In the genomic region with DNA sequence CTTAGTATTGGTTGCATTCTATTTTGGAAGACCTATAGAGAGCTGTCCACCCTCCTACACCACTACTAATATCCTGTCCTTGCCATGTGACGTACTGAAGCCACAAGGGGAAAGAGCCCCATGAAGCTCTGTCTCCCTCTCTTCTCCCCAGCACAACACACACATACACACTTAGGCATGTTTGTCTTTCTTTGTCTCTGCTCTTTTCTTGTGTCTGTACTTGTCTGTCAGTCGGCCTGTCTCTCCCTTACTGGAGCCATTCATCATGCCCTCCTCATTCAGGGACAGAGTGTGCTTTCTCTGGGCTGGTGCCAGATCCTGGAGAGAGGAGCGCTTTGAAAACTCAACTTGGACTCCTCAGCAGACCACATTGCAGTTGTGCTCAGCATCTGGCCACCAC, we compare ENCODE assay signal across 10 cellular contexts. TPM values are rescaled to one million over a fixed set of nuclear protein-coding genes. Genes with fewer than 3 reads are reported as not detected.
DNase-seq lines count a peak whose midpoint lies in the region; ATAC-seq, FAIRE-seq and TF ChIP-seq lines count a peak whose summit lies in the region.
"Had no signal": no experiment of that assay in that cellular context is flagged by ENCODE, and none has a peak within 500 bp of the region (broad histone marks: within the 10 kb centered on the region; RNA-seq: fewer than 3 reads in every experiment).

No MANE protein-coding gene starts in this region.

- peak overlapping the region; percentile 1 for H3K4me3 Mint-ChIP-seq in activated T-cell treated with anti-CD3 and anti-CD28 coated beads, Interleukin-2, amount 50 U/mL, for 24 hours

- H3K4me1 Mint-ChIP-seq in activated T-cell treated with anti-CD3 and anti-CD28 coated beads, Interleukin-2, amount 50 U/mL, for 24 hours (ENCODE audit: low read depth): peaks cover 96% of the 10 kb centered on the region

- ATAC-seq in right lobe of liver (peak; percentile 47 to 70 (median 57)), GM18870 (IDR thresholded peaks at IDR 0.05; ENCODE audit: unreplicated experiment) (no peak)

- peaks cover 0 to 68% (median 8%) of the 10 kb centered on the region in 4 donors for H3K4me1 ChIP-seq in right lobe of liver

- H3K27me3 ChIP-seq in right lobe of liver: no peaks in the 10 kb centered on the region

- WGBS in right lobe of liver (ENCODE audit: insufficient coverage, low coverage, low lambda C conversion rate, missing lambda C conversion rate): 47% methylated on average over 3 of the region's 3 CpGs

- H3K36me3 Mint-ChIP-seq in activated T-cell treated with anti-CD3 and anti-CD28 coated beads, Interleukin-2, amount 50 U/mL, for 24 hours (ENCODE audit: low read depth): peaks cover 53% of the 10 kb centered on the region

- H3K36me3 ChIP-seq in right lobe of liver: peaks cover 0 to 6% (median 1%) of the 10 kb centered on the region in 4 donors

- FAIRE-seq in urothelium cell line (lab: Jason Lieb, UNC): no peak

- no peaks in the 10 kb centered on the region for H3K9me3 Mint-ChIP-seq in activated T-cell treated with anti-CD3 and anti-CD28 coated beads, Interleukin-2, amount 50 U/mL, for 24 hours

- intact Hi-C loops in right lobe of liver (cut with DNase I): no loop called here

- no peaks in the 10 kb centered on the region for H3K27me3 Mint-ChIP-seq in activated T-cell treated with anti-CD3 and anti-CD28 coated beads, Interleukin-2, amount 50 U/mL, for 24 hours

- no peaks in the 10 kb centered on the region for H3K9me3 ChIP-seq in right lobe of liver

- TF ChIP-seq POLR2A in right lobe of liver (IDR thresholded peaks at IDR 0.05): no peak

- H3K27ac Mint-ChIP-seq in activated T-cell treated with anti-CD3 and anti-CD28 coated beads, Interleukin-2, amount 50 U/mL, for 24 hours: peak overlapping the region; percentile 90

- DNase-seq in activated T-cell treated with anti-CD3 and anti-CD28 coated beads, Interleukin-2, amount 50 U/mL, for 24 hours: no peak
- DNase-seq in activated T-cell treated with anti-CD3 and anti-CD28 coated beads, Interleukin-2, amount 50 U/mL, for 1 hour: no peak
- DNase-seq in cardiac fibroblast (ENCODE audit: low read depth in 2 of 2) (peak; percentile 68 to 87), right lobe of liver (peak in 1 of 3 donors; percentile 70), urothelium cell line (ENCODE audit: low spot score) (peak; percentile 26), NCI-H524 (lab: John Stamatoyannopoulos, UW) (no peak), H4 (ENCODE audit: low spot score) (no peak)
- DNase-seq: RPMI8226 had no signal

- peak overlapping the region in 1 of 3 donors; percentile 58 for H3K27ac ChIP-seq in right lobe of liver
- H3K27ac ChIP-seq: C4-2B had no signal

- no peak for TF ChIP-seq CTCF in cardiac fibroblast (IDR thresholded peaks at IDR 0.05; ENCODE audit: low read depth, low read length)
- no peak for TF ChIP-seq CTCF in right lobe of liver (IDR thresholded peaks at IDR 0.05)

- H3K4me3 ChIP-seq in cardiac fibroblast (replicated peaks in 1 of 2; ENCODE audit: low read depth in 2 of 2, low read length in 2 of 2): peak overlapping the region in 1 of 2 donors; percentile 22
- no peak overlapping the region for H3K4me3 ChIP-seq in right lobe of liver

RNA-seq across cellular contexts. Expression of a gene that starts 47.6 kb away (rescaled TPM):
- total RNA-seq in right lobe of liver: 10 to 100 TPM; 33.1 to 41.9 (median 35.9) TPM
- total RNA-seq in H4 (2014; rRNA removed; shearing (Covaris generic)): 102 and 104 TPM in 2 replicates

Comparison
In these comparisons a context has a peak if more than half of its experiments do, and no peak if none do; other contexts are left out.
1. DNase-seq: peak in cardiac fibroblast (2 of 2) and urothelium cell line (single experiment); none in activated T-cell treated with anti-CD3 and anti-CD28 coated beads, Interleukin-2, amount 50 U/mL, for 24 hours (single experiment), activated T-cell treated with anti-CD3 and anti-CD28 coated beads, Interleukin-2, amount 50 U/mL, for 1 hour (single experiment), NCI-H524 (0 of 2) and H4 (single experiment).